Comparison of ENCODE assay signal across 9 cellular contexts in the genomic region with DNA sequence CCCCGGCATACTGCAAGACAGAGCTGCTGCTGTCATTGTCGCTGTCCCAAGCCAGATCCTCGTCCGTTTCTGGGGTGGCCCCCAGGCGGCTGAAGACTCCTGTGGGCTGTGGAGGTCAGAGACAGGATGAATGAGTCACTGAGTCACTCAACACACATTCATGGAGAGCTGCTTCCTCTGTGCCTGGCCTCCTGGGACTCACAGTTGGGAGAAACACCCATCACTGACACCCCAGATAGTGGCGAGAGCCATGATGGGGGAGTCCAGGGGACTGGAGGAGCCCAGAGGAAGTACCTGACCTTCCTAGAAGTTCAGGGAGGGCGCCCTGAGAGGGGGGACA.
"Had no signal": no experiment of that assay in that cellular context is flagged by ENCODE, and none has a peak within 500 bp of the region (broad histone marks: within the 10 kb centered on the region; RNA-seq: fewer than 3 reads in every experiment).

No MANE protein-coding gene starts in this region.

- DNase-seq: activated CD4-positive, alpha-beta T cell treated with anti-CD3 and anti-CD28 coated beads for 48 hours; activated CD8-positive, alpha-beta T cell treated with anti-CD3 and anti-CD28 coated beads, Interleukin-2, amount 10 ng/mL, durations not matched to agents 7 days and 5 days; amygdala; hippocampal formation; stimulated activated CD4-positive, alpha-beta T cell treated with anti-CD3 and anti-CD28 coated beads, Interleukin-4, amount 100 ng/mL, for 4 hours; stomach had no signal

- H3K79me2 ChIP-seq: parathyroid adenoma had no signal

- H3K9me3 ChIP-seq: stomach, thoracic aorta had no signal

- H2AFZ ChIP-seq: neural progenitor cell, parathyroid adenoma had no signal

- H3K9ac ChIP-seq: neural progenitor cell, parathyroid adenoma had no signal

- H3K4me3 ChIP-seq: neural progenitor cell, stomach, thoracic aorta had no signal

- H3K4me1 ChIP-seq: neural progenitor cell, parathyroid adenoma, stomach had no signal

- H3K27ac ChIP-seq: neural progenitor cell, parathyroid adenoma, stomach, thoracic aorta had no signal

- H3K36me3 ChIP-seq: neural progenitor cell had no signal

- H3K4me2 ChIP-seq: neural progenitor cell had no signal

- H3K27me3 ChIP-seq: neural progenitor cell, stomach had no signal

- ATAC-seq: activated CD8-positive, alpha-beta T cell treated with anti-CD3 and anti-CD28 coated beads, Interleukin-2, amount 10 ng/mL, durations not matched to agents 7 days and 5 days had no signal
